ENCODE assay signal across 12 cellular contexts in the genomic region with DNA sequence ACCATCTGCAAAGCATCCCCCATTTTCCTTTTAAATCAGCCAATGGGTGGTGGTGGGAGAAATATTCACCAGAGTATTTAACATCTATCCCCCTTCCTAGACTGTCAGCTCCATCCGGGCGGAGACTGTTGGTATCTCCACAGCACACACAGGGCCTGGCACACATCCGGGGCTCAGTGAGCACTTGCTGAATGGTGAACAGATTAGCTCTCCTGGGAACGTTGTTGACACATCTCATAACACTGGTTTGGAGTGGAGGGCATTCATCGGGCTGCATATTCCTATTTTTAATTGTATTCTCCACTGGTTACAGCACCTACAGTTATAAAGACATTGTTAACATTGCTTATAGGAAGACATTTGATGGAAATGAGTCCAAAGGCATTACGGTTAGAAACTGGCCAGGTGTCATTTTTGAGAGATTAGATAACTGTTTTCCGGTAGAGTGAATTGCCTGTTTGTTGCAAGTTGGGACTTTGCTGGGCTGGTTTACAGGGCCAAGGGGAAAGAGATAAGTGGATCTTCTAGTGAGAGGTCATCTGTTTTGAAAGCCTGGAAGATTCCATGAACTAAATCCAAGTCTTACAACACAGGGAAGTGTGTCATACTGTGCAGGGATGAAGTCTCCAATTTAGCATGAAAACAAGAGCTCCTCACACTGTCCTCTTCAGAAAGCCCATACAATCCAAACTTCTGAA.
DNase-seq lines count a peak whose midpoint lies in the region; ATAC-seq and TF ChIP-seq lines count a peak whose summit lies in the region.
"Had no signal": no experiment of that assay in that cellular context is flagged by ENCODE, and none has a peak within 500 bp of the region (broad histone marks: within the 10 kb centered on the region; RNA-seq: fewer than 3 reads in every experiment).

No MANE protein-coding gene starts in this region.

- H3K79me1 ChIP-seq in trophoblast cell (ENCODE audit: low read length), result peaks cover 3% of the 10 kb centered on the region

- H3K9me2 ChIP-seq in PC-3 (replicated peaks; ENCODE audit: low read length) (no peaks in the 10 kb centered on the region), OCI-LY7 (ENCODE audit: insufficient read depth, low read length) (no peaks in the 10 kb centered on the region)

- H4K12ac ChIP-seq in trophoblast cell (ENCODE audit: low read depth, low read length), result no peak overlapping the region

- peak overlapping the region; percentile 72 for H3K14ac ChIP-seq in trophoblast cell (ENCODE audit: low read length)

- H2BK120ac ChIP-seq in trophoblast cell (ENCODE audit: insufficient read depth, low read length, poor library complexity), result peak overlapping the region; percentile 79

- no peak overlapping the region for H4K8ac ChIP-seq in trophoblast cell (ENCODE audit: low read depth, low read length)

- H4K91ac ChIP-seq in trophoblast cell (ENCODE audit: low read depth, low read length), result no peak overlapping the region

- DNase-seq in PC-3 (peak; percentile 24), fibroblast of the aortic adventitia (ENCODE audit: low read depth) (peak; percentile 92), trophoblast cell (peak; percentile 87 to 97), UCSD-AML1 (lab: John Stamatoyannopoulos, UW; ENCODE audit: unreplicated experiment) (no peak), OCI-LY7 (ENCODE audit: low spot score) (no peak), LoVo (ENCODE audit: low spot score) (no peak)
- no peak for DNase-seq in NK-92 treated with Interleukin-12 subunit alpha and Interleukin-12 subunit beta, amount 100 ng/mL, for 24 hours (lab: John Stamatoyannopoulos, UW)
- DNase-seq: activated naive CD4-positive, alpha-beta T cell treated with Interleukin-2 at 50 U/mL for 16 hours; effector memory CD8-positive, alpha-beta T cell; MM.1S; RPMI8226 had no signal

- POLR2A ChIA-PET in PC-3 (lab: Charles Lee; ENCODE audit: unreplicated experiment), result no interaction called here
- POLR2A ChIA-PET in OCI-LY7 (lab: Charles Lee), result no interaction called here

- H3K4me2 ChIP-seq in PC-3 (ENCODE audit: low read length), result no peak overlapping the region
- no peak overlapping the region for H3K4me2 ChIP-seq in trophoblast cell (ENCODE audit: low read length)
- no peak overlapping the region for H3K4me2 ChIP-seq in OCI-LY7 (ENCODE audit: low read length)

- peak overlapping the region; percentile 51 for H3K27ac ChIP-seq in C4-2B
- 0 out of 2 replicates have a peak overlapping the region, but pooled peaks have one; percentile 9 for H3K27ac ChIP-seq in PC-3 (ENCODE audit: low read length)
- peak overlapping the region; percentile 64 for H3K27ac ChIP-seq in trophoblast cell (ENCODE audit: low read depth, low read length)
- no peak overlapping the region for H3K27ac ChIP-seq in OCI-LY7 (ENCODE audit: low read depth, low read length, poor library complexity, severe bottlenecking)

- H3K9ac ChIP-seq in PC-3 (ENCODE audit: low read length), result no peak overlapping the region
- H3K9ac ChIP-seq in trophoblast cell (ENCODE audit: low read length), result no peak overlapping the region

- no peak overlapping the region for H2AFZ ChIP-seq in PC-3 (ENCODE audit: low read length)
- H2AFZ ChIP-seq in trophoblast cell (ENCODE audit: insufficient read depth, low read length, poor library complexity), result no peak overlapping the region
- no peak overlapping the region for H2AFZ ChIP-seq in OCI-LY7 (ENCODE audit: low read length)

- no peaks in the 10 kb centered on the region for H3F3A ChIP-seq in PC-3 (ENCODE audit: low read length, unreplicated experiment)

- H3K9me3 ChIP-seq in PC-3 (ENCODE audit: low read length) (no peaks in the 10 kb centered on the region), trophoblast cell (ENCODE audit: insufficient read depth, low read depth, low read length) (peaks cover 3% of the 10 kb centered on the region), OCI-LY7 (ENCODE audit: low read length) (no peaks in the 10 kb centered on the region)

- no CpG with 5 or more reads among the region's 7 CpGs for WGBS in trophoblast cell (ENCODE audit: extremely low coverage, insufficient coverage, insufficient read length)

- peak overlapping the region; percentile 69 for H3K18ac ChIP-seq in trophoblast cell (ENCODE audit: low read length)

- no peaks in the 10 kb centered on the region for H4K20me1 ChIP-seq in PC-3 (ENCODE audit: low read length)
- H4K20me1 ChIP-seq in OCI-LY7 (ENCODE audit: insufficient read depth, low read length), result no peaks in the 10 kb centered on the region

- peak overlapping the region; percentile 76 for H2BK12ac ChIP-seq in trophoblast cell (ENCODE audit: low read length)

- H3K36me3 ChIP-seq in PC-3 (ENCODE audit: low read depth, low read length) (peaks cover under 1% of the 10 kb centered on the region; the same call in 1 of the 2 replicates), trophoblast cell (ENCODE audit: control insufficient read depth in 1 of 2, insufficient read depth in 2 of 2, low read length in 2 of 2) (peaks cover 0 to 2% of the 10 kb centered on the region in 2 experiments), OCI-LY7 (ENCODE audit: insufficient read depth, low read length) (no peaks in the 10 kb centered on the region)

- H3K4me3 ChIP-seq in PC-3 (ENCODE audit: low read length) (no peak overlapping the region), fibroblast of the aortic adventitia (ENCODE audit: low read depth, low read length) (no peak overlapping the region), trophoblast cell (ENCODE audit: low read depth, low read length) (no peak overlapping the region), OCI-LY7 (ENCODE audit: low read depth, low read length, poor library complexity, severe bottlenecking) (no peak overlapping the region)

- H3K79me2 ChIP-seq in PC-3 (ENCODE audit: low read length) (peaks cover 83% of the 10 kb centered on the region), trophoblast cell (ENCODE audit: control insufficient read depth, insufficient read depth, low read length, poor library complexity) (no peaks in the 10 kb centered on the region), OCI-LY7 (ENCODE audit: insufficient read depth, low read depth, low read length) (no peaks in the 10 kb centered on the region)

- CTCF ChIA-PET in PC-3 (lab: Charles Lee), result no interaction called here
- CTCF ChIA-PET in OCI-LY7 (lab: Charles Lee; ENCODE audit: unreplicated experiment), result no interaction called here

- H3K27me3 ChIP-seq in PC-3 (ENCODE audit: low read length) (no peaks in the 10 kb centered on the region), trophoblast cell (ENCODE audit: insufficient read depth, low read length) (no peaks in the 10 kb centered on the region)

- intact Hi-C loops in PC-3 (cut with micrococcal nuclease), result no loop called here
- intact Hi-C loops in OCI-LY7 (cut with micrococcal nuclease; ENCODE audit: unreplicated experiment), result no loop called here

- TF ChIP-seq CTCF in C4-2B (conservative IDR thresholded peaks at IDR 0.05) (no peak), PC-3 (conservative IDR thresholded peaks at IDR 0.05; ENCODE audit: low read depth, low read length) (no peak), fibroblast of the aortic adventitia (IDR thresholded peaks at IDR 0.05; ENCODE audit: insufficient read depth, low read length) (no peak), OCI-LY7 (conservative IDR thresholded peaks at IDR 0.05; ENCODE audit: low read length) (no peak)

- BruUV-seq in PC-3 (replicated peaks; lab: Mats Ljungman, UMichigan) (no TSS peak), OCI-LY7 (replicated peaks; lab: Mats Ljungman, UMichigan) (no TSS peak)

- no peak overlapping the region for H3K23ac ChIP-seq in trophoblast cell (ENCODE audit: low read length)

- no peak for ATAC-seq in PC-3
- ATAC-seq: effector memory CD8-positive, alpha-beta T cell had no signal

- peaks cover 25% of the 10 kb centered on the region for H3K4me1 ChIP-seq in PC-3 (ENCODE audit: insufficient read depth, low read length)
- H3K4me1 ChIP-seq in trophoblast cell (ENCODE audit: control insufficient read depth in 1 of 2, insufficient read depth in 2 of 2, low read length in 2 of 2), result peaks cover 7 to 18% of the 10 kb centered on the region in 2 experiments
- no peaks in the 10 kb centered on the region for H3K4me1 ChIP-seq in OCI-LY7 (ENCODE audit: insufficient read depth, low read length, poor library complexity, severe bottlenecking)

- no peak overlapping the region for H3K4ac ChIP-seq in trophoblast cell (ENCODE audit: low read depth, low read length)

- H2AK5ac ChIP-seq in trophoblast cell (ENCODE audit: low read length), result no peak overlapping the region

- no peak overlapping the region for H2BK5ac ChIP-seq in trophoblast cell (ENCODE audit: low read depth, low read length, poor library complexity)

Comparison
In these comparisons a context has a peak if more than half of its experiments do, and no peak if none do; other contexts are left out.
1. DNase-seq: peak in PC-3 (single experiment), fibroblast of the aortic adventitia (single experiment) and trophoblast cell (2 of 2); none in NK-92 treated with Interleukin-12 subunit alpha and Interleukin-12 subunit beta, amount 100 ng/mL, for 24 hours (single experiment), UCSD-AML1 (single experiment), OCI-LY7 (single experiment) and LoVo (single experiment).